1 cellular context compared by ENCODE assay signal in genomic region chr11:61361686-61362541, GRCh38.
TF ChIP-seq lines count a peak whose summit lies in the region.

Gene CYB561A3 (minus strand): TSS chr11:61361882. CDS start chr11:61356713, 5,169 bp downstream.
Gene TMEM138 (plus strand): TSS chr11:61362374. CDS start chr11:61364391, 2,017 bp downstream.

TF ChIP-seq in WTC11, 78 proteins besides CTCF, POLR2A, EP300 and RAD21 (continued from another document):
- TF ChIP-seq PRDM15 (CRISPR knock-in tag; IDR thresholded peaks at IDR 0.05) (0 out of 2 replicates have a peak, but pooled peaks have one; percentile 24), CREM (CRISPR knock-in tag; IDR thresholded peaks at IDR 0.05) (peak; percentile 30; the same call in 1 of the 2 replicates), E2F1 (CRISPR knock-in tag; IDR thresholded peaks at IDR 0.05) (0 out of 2 replicates have a peak, but pooled peaks have one; percentile 48), ETV6 (CRISPR knock-in tag; IDR thresholded peaks at IDR 0.05) (peak; percentile 63; the same call in 1 of the 2 replicates), FOXP4 (CRISPR knock-in tag; IDR thresholded peaks at IDR 0.05) (peak; percentile 62; the same call in 1 of the 2 replicates), USF1 (CRISPR knock-in tag; IDR thresholded peaks at IDR 0.05) (peak; percentile 48; the same call in 1 of the 2 replicates), FOXJ3 (CRISPR knock-in tag; IDR thresholded peaks at IDR 0.05; ENCODE audit: borderline replicate concordance) (no peak), USF2 (CRISPR knock-in tag; IDR thresholded peaks at IDR 0.05) (no peak), ZNF317 (CRISPR knock-in tag; IDR thresholded peaks at IDR 0.05; ENCODE audit: borderline replicate concordance, low read depth) (peak; percentile 96), MAX (CRISPR knock-in tag; IDR thresholded peaks at IDR 0.05) (peak; percentile 89), MYBL2 (CRISPR knock-in tag; IDR thresholded peaks at IDR 0.05) (peak; percentile 90; the same call in 1 of the 2 replicates)
